Comparison of ENCODE assay signal across 8 cellular contexts in the genomic region with DNA sequence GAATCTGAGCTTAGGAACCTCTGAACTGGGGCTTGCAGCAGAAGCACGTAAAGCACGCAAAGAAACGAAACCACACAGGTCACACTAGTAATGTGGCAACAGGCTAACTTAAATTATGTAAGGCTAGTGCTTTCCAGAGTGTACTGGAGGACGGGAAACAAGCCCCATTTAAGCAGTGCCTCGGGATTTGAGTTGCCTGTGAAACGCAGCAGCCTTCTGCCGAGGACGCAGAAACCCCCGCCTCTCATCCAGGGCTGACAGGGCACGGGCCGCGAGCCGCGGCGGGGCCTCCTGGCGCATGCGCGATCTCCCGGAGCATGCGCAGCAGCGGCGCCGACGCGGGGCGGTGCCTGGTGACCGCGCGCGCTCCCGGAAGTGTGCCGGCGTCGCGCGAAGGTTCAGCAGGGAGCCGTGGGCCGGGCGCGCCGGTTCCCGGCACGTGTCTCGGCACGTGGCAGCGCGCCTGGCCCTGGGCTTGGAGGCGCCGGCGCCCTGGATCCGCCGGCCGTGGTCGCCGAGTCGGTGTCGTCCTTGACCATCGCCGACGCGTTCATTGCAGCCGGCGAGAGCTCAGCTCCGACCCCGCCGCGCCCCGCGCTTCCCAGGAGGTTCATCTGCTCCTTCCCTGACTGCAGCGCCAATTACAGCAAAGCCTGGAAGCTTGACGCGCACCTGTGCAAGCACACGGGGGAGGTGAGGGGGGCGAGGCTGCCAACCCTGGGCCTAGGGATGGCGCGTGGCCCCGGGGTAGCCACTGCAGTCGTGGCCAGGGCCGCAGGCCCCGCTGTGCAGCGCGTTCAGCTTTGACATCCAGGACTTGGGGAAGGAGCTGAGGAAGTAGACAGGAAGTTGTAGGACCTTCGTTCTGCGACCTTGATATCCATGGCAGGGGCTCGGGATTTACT. TPM values are rescaled to one million over a fixed set of nuclear protein-coding genes. Genes with fewer than 3 reads are reported as not detected.
DNase-seq lines count a peak whose midpoint lies in the region; ATAC-seq, FAIRE-seq and TF ChIP-seq lines count a peak whose summit lies in the region.

A gene (plus strand): TSS at position 374 of the 905 bp plus-strand sequence.

- H3K4me1 Mint-ChIP-seq in CD4-positive, alpha-beta memory T cell: peaks cover 27 to 53% (median 40%) of the 10 kb centered on the region in 4 donors
- H3K4me1 Mint-ChIP-seq in activated CD8-positive, alpha-beta memory T cell treated with anti-CD3 and anti-CD28 coated beads, Interleukin-2, amount 10 ng/mL, durations not matched to agents 7 days and 5 days: peaks cover 40% of the 10 kb centered on the region

- H3K14ac ChIP-seq in H1 (ENCODE audit: insufficient read length): no peak within 1 kb of the TSS

- no peak for TF ChIP-seq EP300 in H1 (IDR thresholded peaks at IDR 0.05; ENCODE audit: borderline replicate concordance in 1 of 2, low read depth in 2 of 2, low read length in 2 of 2)

- H3K4me2 ChIP-seq in H1 (ENCODE audit: insufficient read depth in 1 of 2, low read depth in 2 of 2, low read length in 2 of 2) (peak within 1 kb of the TSS; percentile 97 to 99), mesendoderm (ENCODE audit: low read length) (peak within 1 kb of the TSS; percentile 88)

- H3K23me2 ChIP-seq in H1 (ENCODE audit: low read depth, low read length): peaks cover 13% of the 10 kb centered on the region

- peak in 1 of 2 experiments; percentile 49; a peak in 2 of 3 replicates for TF ChIP-seq POLR2A in H1 (IDR thresholded peaks at IDR 0.05; ENCODE audit: control extremely low read depth in 1 of 2, low read depth in 2 of 2, low read length in 2 of 2)

- no peak for TF ChIP-seq CTCF in H1 (IDR thresholded peaks at IDR 0.05; ENCODE audit: control extremely low read depth in 1 of 3, insufficient read depth in 1 of 3, low read depth in 1 of 3, low read length in 3 of 3)

- peak within 1 kb of the TSS; percentile 22; the same call in 1 of the 2 replicates for H4K8ac ChIP-seq in H1 (ENCODE audit: extremely low read depth, insufficient read depth, low read length)
- no peak within 1 kb of the TSS for H4K8ac ChIP-seq in mesendoderm (ENCODE audit: low read depth, low read length)

- H2BK15ac ChIP-seq in H1 (ENCODE audit: low read length) (no peak within 1 kb of the TSS; the same call in 1 of the 2 replicates), mesendoderm (replicated peaks; ENCODE audit: low read depth) (no peak within 1 kb of the TSS)

- intact Hi-C loops in CD4-positive, alpha-beta memory T cell (cut with micrococcal nuclease): loop anchor here (1.0 to 10.0 kb wide), 4 partner anchors 173 to 1170 kb away; a partner anchor contains a TSS

- H3K4me3 Mint-ChIP-seq in CD4-positive, alpha-beta memory T cell: peak within 1 kb of the TSS; percentile 87 to 96 (median 94)
- peak within 1 kb of the TSS; percentile 86 for H3K4me3 Mint-ChIP-seq in activated CD8-positive, alpha-beta memory T cell treated with anti-CD3 and anti-CD28 coated beads, Interleukin-2, amount 10 ng/mL, durations not matched to agents 7 days and 5 days

- peaks cover 24 to 32% of the 10 kb centered on the region in 2 donors for H3K36me3 Mint-ChIP-seq in CD4-positive, alpha-beta memory T cell
- peaks cover 26% of the 10 kb centered on the region for H3K36me3 Mint-ChIP-seq in activated CD8-positive, alpha-beta memory T cell treated with anti-CD3 and anti-CD28 coated beads, Interleukin-2, amount 10 ng/mL, durations not matched to agents 7 days and 5 days

- H4K5ac ChIP-seq in H1 (ENCODE audit: insufficient read length, low read depth, low read length): peak within 1 kb of the TSS; percentile 32
- no peak within 1 kb of the TSS for H4K5ac ChIP-seq in mesendoderm (ENCODE audit: low read length)

- peak within 1 kb of the TSS; percentile 65 for H3K18ac ChIP-seq in H1 (ENCODE audit: extremely low read depth, low read length)
- H3K18ac ChIP-seq in mesendoderm (ENCODE audit: low read length): no peak within 1 kb of the TSS

- 2% methylated on average over 68 of the region's 85 CpGs; no CpG with 5 or more reads in 1 of the 2 experiments for WGBS in H1 (ENCODE audit: extremely low coverage in 1 of 2, insufficient coverage in 1 of 2, insufficient read length in 1 of 2, insufficient replicate concordance in 2 of 2, low coverage in 1 of 2, low lambda C conversion rate in 2 of 2, missing lambda C conversion rate in 1 of 2), 2 experiments
- no CpG with 5 or more reads among the region's 85 CpGs for WGBS in mesendoderm (ENCODE audit: extremely low coverage, insufficient coverage, low lambda C conversion rate)

- H2BK12ac ChIP-seq in H1 (ENCODE audit: low read depth, low read length): no peak within 1 kb of the TSS; the same call in 1 of the 2 replicates

- CTCF ChIA-PET in CD4-positive, alpha-beta memory T cell (lab: Charles Lee; ENCODE audit: partially characterized antibody): interaction anchor here (0.6 to 5.0 kb wide), 14 partner anchors 9 to 402 kb away, joined by 3 to 109 read pairs (median 6); a partner anchor contains a TSS
- CTCF ChIA-PET in activated CD8-positive, alpha-beta memory T cell treated with anti-CD3 and anti-CD28 coated beads, Interleukin-2, amount 10 ng/mL, durations not matched to agents 7 days and 5 days (lab: Charles Lee): interaction anchor here (0.7 to 3.4 kb wide), 7 partner anchors 13 to 402 kb away, joined by 3 to 39 read pairs (median 4); a partner anchor contains a TSS
- CTCF ChIA-PET in H1 (lab: Charles Lee; ENCODE audit: partially characterized antibody): interaction anchor here (0.8 to 4.1 kb wide), 12 partner anchors 11 to 478 kb away, joined by 3 to 38 read pairs (median 8); no protein-coding TSS in a partner anchor

- peak within 1 kb of the TSS; percentile 66 to 89 for H3K4me3 ChIP-seq in CD4-positive, alpha-beta memory T cell (ENCODE audit: low read length in 2 of 2)
- peak within 1 kb of the TSS; percentile 74 for H3K4me3 ChIP-seq in NT2/D1 (ENCODE audit: insufficient read length, low read depth)
- peak within 1 kb of the TSS; percentile 68 to 78 (median 71) for H3K4me3 ChIP-seq in H1 (ENCODE audit: extremely low read depth in 1 of 4, insufficient read depth in 2 of 4, low read depth in 3 of 4, low read length in 4 of 4)
- peak within 1 kb of the TSS; percentile 76 for H3K4me3 ChIP-seq in mesendoderm (ENCODE audit: low read length)

- DNase-seq in CD4-positive, alpha-beta memory T cell: peak; percentile 85 to 96 (median 92)
- DNase-seq in HPDE6-E6E7 (ENCODE audit: extremely low spot score) (peak; percentile 37), NT2/D1 (ENCODE audit: low read depth, low spot score) (peak; percentile 63), H1 (ENCODE audit: low read depth in 1 of 2, low spot score in 2 of 2) (peak; percentile 46 to 87), mesendoderm (peak; percentile 87)
- peak; percentile 90 for DNase-seq in activated CD8-positive, alpha-beta memory T cell treated with anti-CD3 and anti-CD28 coated beads, Interleukin-2, amount 10 ng/mL, durations not matched to agents 7 days and 5 days
- peak; percentile 84 for DNase-seq in stimulated activated CD8-positive, alpha-beta memory T cell treated with anti-CD3 and anti-CD28 coated beads, Interleukin-12 subunit alpha, Interleukin-12 subunit beta, amount 100 ng/mL, for 4 hours (ENCODE audit: low read depth)

- no peak within 1 kb of the TSS for H2BK20ac ChIP-seq in H1 (ENCODE audit: low read length)

- H3K4ac ChIP-seq in H1 (replicated peaks; ENCODE audit: insufficient read length, low read depth, low read length) (no peak within 1 kb of the TSS), mesendoderm (ENCODE audit: low read depth, low read length) (no peak within 1 kb of the TSS)

- H3K36me3 ChIP-seq in CD4-positive, alpha-beta memory T cell (ENCODE audit: insufficient read depth, low read length): peaks cover 13% of the 10 kb centered on the region
- H3K36me3 ChIP-seq in NT2/D1 (ENCODE audit: insufficient read depth, insufficient read length, low read length): peaks cover 28% of the 10 kb centered on the region
- peaks cover 4 to 23% (median 13%) of the 10 kb centered on the region in 4 experiments for H3K36me3 ChIP-seq in H1 (ENCODE audit: control insufficient read depth in 2 of 4, insufficient read depth in 4 of 4, low read length in 3 of 4)
- peaks cover 4% of the 10 kb centered on the region for H3K36me3 ChIP-seq in mesendoderm (ENCODE audit: control insufficient read depth, insufficient read depth, low read length)

- peaks cover 0 to 3% of the 10 kb centered on the region in 2 experiments for H4K20me1 ChIP-seq in H1 (replicated peaks in 1 of 2; ENCODE audit: control insufficient read depth in 1 of 2, insufficient read depth in 2 of 2, low read length in 2 of 2)

- H3K79me1 ChIP-seq in H1 (ENCODE audit: low read depth, low read length): peaks cover 13% of the 10 kb centered on the region
- H3K79me1 ChIP-seq in mesendoderm (ENCODE audit: low read length): peaks cover 17% of the 10 kb centered on the region

- no peaks in the 10 kb centered on the region for H3K27me3 Mint-ChIP-seq in CD4-positive, alpha-beta memory T cell
- H3K27me3 Mint-ChIP-seq in activated CD8-positive, alpha-beta memory T cell treated with anti-CD3 and anti-CD28 coated beads, Interleukin-2, amount 10 ng/mL, durations not matched to agents 7 days and 5 days: no peaks in the 10 kb centered on the region

- no peaks in the 10 kb centered on the region for H3K27me3 ChIP-seq in CD4-positive, alpha-beta memory T cell (ENCODE audit: insufficient read depth, low read length)
- peaks cover 20% of the 10 kb centered on the region for H3K27me3 ChIP-seq in NT2/D1 (ENCODE audit: insufficient read depth, insufficient read length)
- peaks cover 0 to 5% (median 3%) of the 10 kb centered on the region in 4 experiments; a peak in 2 of 7 replicates for H3K27me3 ChIP-seq in H1 (replicated peaks in 1 of 4; ENCODE audit: control insufficient read depth in 3 of 4, extremely low read depth in 1 of 4, insufficient read depth in 3 of 4, low read length in 3 of 4)
- no peaks in the 10 kb centered on the region for H3K27me3 ChIP-seq in mesendoderm (ENCODE audit: insufficient read depth, low read length, poor library complexity)

- H3K9ac ChIP-seq in NT2/D1 (ENCODE audit: insufficient read length, low read depth) (peak within 1 kb of the TSS; percentile 88), H1 (replicated peaks in 1 of 4; ENCODE audit: extremely low read depth in 1 of 4, low read depth in 3 of 4, low read length in 3 of 4) (peak within 1 kb of the TSS; percentile 35 to 62 (median 53)), mesendoderm (ENCODE audit: low read length) (peak within 1 kb of the TSS; percentile 89)

- peak within 1 kb of the TSS; percentile 31; the same call in 1 of the 2 replicates for H2BK5ac ChIP-seq in H1 (ENCODE audit: low read depth, low read length)
- H2BK5ac ChIP-seq in mesendoderm (ENCODE audit: low read length): no peak within 1 kb of the TSS

- H3K9me3 ChIP-seq in CD4-positive, alpha-beta memory T cell (ENCODE audit: control insufficient read depth in 1 of 2, low read length in 2 of 2): no peaks in the 10 kb centered on the region
- no peaks in the 10 kb centered on the region for H3K9me3 ChIP-seq in NT2/D1 (ENCODE audit: insufficient read depth, low read length)
- no peaks in the 10 kb centered on the region for H3K9me3 ChIP-seq in H1 (ENCODE audit: insufficient read depth in 2 of 2, low read depth in 1 of 2, low read length in 1 of 2)

- H2BK120ac ChIP-seq in H1 (replicated peaks; ENCODE audit: low read depth, low read length) (no peak within 1 kb of the TSS), mesendoderm (ENCODE audit: low read depth, low read length) (no peak within 1 kb of the TSS)

- no peak within 1 kb of the TSS for H4K91ac ChIP-seq in H1 (replicated peaks; ENCODE audit: insufficient read length, low read length)

- H3K9me3 Mint-ChIP-seq in CD4-positive, alpha-beta memory T cell: peaks cover 0 to under 1% (median 0%) of the 10 kb centered on the region in 8 donors
- no peaks in the 10 kb centered on the region for H3K9me3 Mint-ChIP-seq in activated CD8-positive, alpha-beta memory T cell treated with anti-CD3 and anti-CD28 coated beads, Interleukin-2, amount 10 ng/mL, durations not matched to agents 7 days and 5 days (ENCODE audit: low read depth)

- POLR2A ChIA-PET in CD4-positive, alpha-beta memory T cell (lab: Charles Lee; ENCODE audit: partially characterized antibody): interaction anchor here (0.6 to 7.9 kb wide), 18 partner anchors 8 to 715 kb away, joined by 3 to 588 read pairs (median 4); a partner anchor contains a TSS
- POLR2A ChIA-PET in H1 (lab: Charles Lee; ENCODE audit: partially characterized antibody): interaction anchor here (0.5 to 2.1 kb wide), 7 partner anchors 9 to 548 kb away, joined by 3 to 5 read pairs (median 3); a partner anchor contains a TSS

- H3K79me2 ChIP-seq in H1 (ENCODE audit: control insufficient read depth in 1 of 2, insufficient read depth in 2 of 2, low read length in 2 of 2) (peaks cover 0 to 26% of the 10 kb centered on the region in 2 experiments; a peak in 2 of 4 replicates), mesendoderm (ENCODE audit: control insufficient read depth, insufficient read depth, low read length) (peaks cover 8% of the 10 kb centered on the region)

- TF ChIP-seq RAD21 in H1 (IDR thresholded peaks at IDR 0.05 in 1 of 2, conservative IDR thresholded peaks at IDR 0.05 in 1 of 2; ENCODE audit: low read depth in 2 of 2, low read length in 2 of 2): no peak

- ATAC-seq in GM19463 (IDR thresholded peaks at IDR 0.05; ENCODE audit: unreplicated experiment): peak; percentile 64
- ATAC-seq in activated CD8-positive, alpha-beta memory T cell treated with anti-CD3 and anti-CD28 coated beads, Interleukin-2, amount 10 ng/mL, durations not matched to agents 7 days and 5 days: peak; percentile 75

- H3K4me1 ChIP-seq in CD4-positive, alpha-beta memory T cell (ENCODE audit: insufficient read depth, low read length): peaks cover 51% of the 10 kb centered on the region
- H3K4me1 ChIP-seq in NT2/D1 (ENCODE audit: insufficient read depth, insufficient read length) (no peaks in the 10 kb centered on the region), H1 (replicated peaks in 1 of 4; ENCODE audit: control insufficient read depth in 3 of 4, insufficient read depth in 4 of 4, low read length in 3 of 4) (peaks cover 0 to 17% (median 9%) of the 10 kb centered on the region in 4 experiments; a peak in 5 of 7 replicates), mesendoderm (ENCODE audit: control insufficient read depth, low read depth, low read length) (peaks cover 6% of the 10 kb centered on the region)

- no peak within 1 kb of the TSS for H3K56ac ChIP-seq in H1 (replicated peaks; ENCODE audit: insufficient read length, low read depth, low read length)
- peak within 1 kb of the TSS; percentile 96 for H3K56ac ChIP-seq in mesendoderm (ENCODE audit: low read length)

- peak within 1 kb of the TSS; percentile 89 to 99 (median 97) for H3K27ac Mint-ChIP-seq in CD4-positive, alpha-beta memory T cell
- peak within 1 kb of the TSS; percentile 97 for H3K27ac Mint-ChIP-seq in activated CD8-positive, alpha-beta memory T cell treated with anti-CD3 and anti-CD28 coated beads, Interleukin-2, amount 10 ng/mL, durations not matched to agents 7 days and 5 days

- H3K27ac ChIP-seq in CD4-positive, alpha-beta memory T cell (ENCODE audit: low read depth, low read length): peak within 1 kb of the TSS; percentile 95
- H3K27ac ChIP-seq in H1 (ENCODE audit: low read depth, low read length): no peak within 1 kb of the TSS; the same call in 1 of the 2 replicates
- H3K27ac ChIP-seq in mesendoderm (ENCODE audit: low read depth, low read length): no peak within 1 kb of the TSS

- H3K23ac ChIP-seq in H1 (ENCODE audit: insufficient read length): no peak within 1 kb of the TSS
- peak within 1 kb of the TSS; percentile 74 for H3K23ac ChIP-seq in mesendoderm (ENCODE audit: low read length)

- no peak for FAIRE-seq in H1 (lab: Jason Lieb, UNC)

- H2AFZ ChIP-seq in H1 (ENCODE audit: low read length): peak within 1 kb of the TSS; percentile 100

- H2AK5ac ChIP-seq in H1 (ENCODE audit: low read depth, low read length): no peak within 1 kb of the TSS
- H2AK5ac ChIP-seq in mesendoderm (ENCODE audit: low read length): no peak within 1 kb of the TSS

RNA-seq across cellular contexts. Expression of the gene that starts here (rescaled TPM):
- total RNA-seq in CD4-positive, alpha-beta memory T cell: 100 to 1,000 TPM; 225 to 236 TPM
- polyA plus RNA-seq in CD4-positive, alpha-beta memory T cell: 100 to 1,000 TPM; 596 to 688 TPM
- total RNA-seq in activated CD8-positive, alpha-beta memory T cell treated with anti-CD3 and anti-CD28 coated beads, Interleukin-2, amount 10 ng/mL, durations not matched to agents 7 days and 5 days: 100 to 1,000 TPM; 189 to 225 TPM
- 92.3 and 96.5 TPM in 2 replicates for total RNA-seq in H1 (2021; fragmentation: NEBNext Ultra II Directional; extraction: Animal tissue kit (Norgen Biotek cat#: 25700))
- 41.6 and 49.9 TPM in 2 replicates for polyA plus RNA-seq in H1 (2011; rRNA removed)
- polyA plus RNA-seq in H1 (2011; cell fraction: cytosol; rRNA removed): 45.7 TPM
- 154 TPM for polyA plus RNA-seq in H1 (2011; cell fraction: nucleus; rRNA removed)
- polyA plus RNA-seq in H1 (2012, experiment 1 of 2): 68.3 to 99.9 TPM (median 81.2 TPM) in 4 replicates
- 35.3 TPM for polyA plus RNA-seq in H1 (2012, experiment 2 of 2)
- polyA plus RNA-seq in H1 (2013, experiment 1 of 2): 147 TPM
- 137 TPM for polyA plus RNA-seq in H1 (2013, experiment 2 of 2)
- 37.9 and 39.7 TPM in 2 replicates for polyA minus RNA-seq in H1 (2011; rRNA and poly(A)+ RNA removed)
- 25.3 TPM for polyA minus RNA-seq in H1 (2011; cell fraction: cytosol; rRNA and poly(A)+ RNA removed)
- 168 TPM for polyA minus RNA-seq in H1 (2011; cell fraction: nucleus; rRNA and poly(A)+ RNA removed)
- 93.6 TPM for polyA plus RNA-seq in mesendoderm (2013, experiment 1 of 2)
- 97.5 TPM for polyA plus RNA-seq in mesendoderm (2013, experiment 2 of 2)

Comparison
In these comparisons a context has a peak if more than half of its experiments do, and no peak if none do; other contexts are left out.
1. DNase-seq: peak in every context shown above with its lines; median percentile 92 in CD4-positive, alpha-beta memory T cell; 90 in activated CD8-positive, alpha-beta memory T cell treated with anti-CD3 and anti-CD28 coated beads, Interleukin-2, amount 10 ng/mL, durations not matched to agents 7 days and 5 days; 87 in mesendoderm; 84 in stimulated activated CD8-positive, alpha-beta memory T cell treated with anti-CD3 and anti-CD28 coated beads, Interleukin-12 subunit alpha, Interleukin-12 subunit beta, amount 100 ng/mL, for 4 hours; 66 in H1; 63 in NT2/D1; 37 in HPDE6-E6E7.